In genomic region chr22:19606332-19607197, GRCh38 we compare ENCODE assay signal across 18 cellular contexts.
DNase-seq lines count a peak whose midpoint lies in the region; ATAC-seq and TF ChIP-seq lines count a peak whose summit lies in the region.
"Had no signal": no experiment of that assay in that cellular context is flagged by ENCODE, and none has a peak within 500 bp of the region (broad histone marks: within the 10 kb centered on the region; RNA-seq: fewer than 3 reads in every experiment).

No MANE protein-coding gene starts in this region.

- no peaks in the 10 kb centered on the region for H3K9me3 ChIP-seq in CD8-positive, alpha-beta T cell (ENCODE audit: low read length)
- no peaks in the 10 kb centered on the region for H3K9me3 ChIP-seq in prostate gland
- H3K9me3 ChIP-seq in SJCRH30 (replicated peaks): no peaks in the 10 kb centered on the region
- H3K9me3 ChIP-seq: A549 had no signal

- POLR2A ChIA-PET in activated CD4-positive, alpha-beta T cell treated with anti-CD3 and anti-CD28 coated beads for 36 hours (lab: Charles Lee): no interaction called here
- POLR2A ChIA-PET in CD8-positive, alpha-beta T cell (lab: Charles Lee): interaction anchor here (1.3 kb wide), 1 partner anchor 9 kb away, joined by 3 read pairs; no protein-coding TSS in a partner anchor
- POLR2A ChIA-PET in MCF 10A (lab: Yijun Ruan, JAX): no interaction called here

- TSS peak; percentile 25 for BruUV-seq in MCF 10A (replicated peaks; lab: Mats Ljungman, UMichigan)

- H3K27ac ChIP-seq in CD8-positive, alpha-beta T cell (ENCODE audit: low read depth, low read length): no peak overlapping the region
- H3K27ac ChIP-seq in prostate gland: peak overlapping the region; percentile 89 to 97
- no peak overlapping the region for H3K27ac ChIP-seq in SJCRH30
- H3K27ac ChIP-seq: A549 had no signal

- no peak overlapping the region for H3K4me3 ChIP-seq in CD8-positive, alpha-beta T cell (ENCODE audit: low read depth, low read length)
- no peak overlapping the region for H3K4me3 ChIP-seq in prostate gland
- H3K4me3 ChIP-seq in SJCRH30: no peak overlapping the region
- H3K4me3 ChIP-seq: A549 had no signal

- intact Hi-C loops in activated CD4-positive, alpha-beta T cell treated with anti-CD3 and anti-CD28 coated beads for 36 hours (cut with DNase I, micrococcal nuclease): loop anchor here in 1 of 2 experiments (1.0 to 10.0 kb wide), 2 partner anchors 58 to 484 kb away; partner anchors contain the start of gene DGCR2
- intact Hi-C loops in CD8-positive, alpha-beta T cell (cut with DNase I, micrococcal nuclease): no loop called here
- intact Hi-C loops in MCF 10A (cut with micrococcal nuclease) (no loop called here), prostate gland (cut with DNase I) (no loop called here)
- intact Hi-C loops in activated T-helper 2 cell treated with anti-CD3 and anti-CD28 coated beads, Interferon-gamma antibody, Interleukin-2, Interleukin-4, amounts not matched to agents 10 μg/mL and 5 μg/mL and 100 μg/mL, durations not matched to agents 14 hours and 24 hours and 36 hours (cut with micrococcal nuclease): loop anchor here (1.0 kb wide), 1 partner anchor 30 kb away; no protein-coding TSS in a partner anchor

- peaks cover 70% of the 10 kb centered on the region for H3K4me1 Mint-ChIP-seq in activated CD4-positive, alpha-beta T cell treated with anti-CD3 and anti-CD28 coated beads for 36 hours
- peaks cover 51% of the 10 kb centered on the region for H3K4me1 Mint-ChIP-seq in CD8-positive, alpha-beta T cell (ENCODE audit: low read depth)
- peaks cover 13% of the 10 kb centered on the region for H3K4me1 Mint-ChIP-seq in MCF 10A (ENCODE audit: insufficient read depth, unreplicated experiment)
- peaks cover 40% of the 10 kb centered on the region for H3K4me1 Mint-ChIP-seq in activated T-helper 2 cell treated with anti-CD3 and anti-CD28 coated beads, Interferon-gamma antibody, Interleukin-2, Interleukin-4, amounts not matched to agents 10 μg/mL and 5 μg/mL and 100 μg/mL, durations not matched to agents 14 hours and 24 hours and 36 hours (ENCODE audit: low read depth)

- no peaks in the 10 kb centered on the region for H3K9me3 Mint-ChIP-seq in activated CD4-positive, alpha-beta T cell treated with anti-CD3 and anti-CD28 coated beads for 36 hours (ENCODE audit: low read depth)
- H3K9me3 Mint-ChIP-seq in CD8-positive, alpha-beta T cell: no peaks in the 10 kb centered on the region
- H3K9me3 Mint-ChIP-seq in MCF 10A (ENCODE audit: unreplicated experiment): peaks cover 3% of the 10 kb centered on the region
- no peaks in the 10 kb centered on the region for H3K9me3 Mint-ChIP-seq in activated T-helper 2 cell treated with anti-CD3 and anti-CD28 coated beads, Interferon-gamma antibody, Interleukin-2, Interleukin-4, amounts not matched to agents 10 μg/mL and 5 μg/mL and 100 μg/mL, durations not matched to agents 14 hours and 24 hours and 36 hours
- H3K9me3 Mint-ChIP-seq: effector memory CD8-positive, alpha-beta T cell; nephron progenitor cell; stimulated activated memory B cell treated with anti-CD40 and anti-IgM and Interleukin-4, amounts not matched to agents 10 μg/mL and 1 μg/mL and 100 μg/mL, for 72 hours had no signal

- peaks cover 50% of the 10 kb centered on the region for H3K4me1 ChIP-seq in CD8-positive, alpha-beta T cell (ENCODE audit: insufficient read depth, low read length)
- H3K4me1 ChIP-seq in prostate gland (replicated peaks) (peaks cover 26% of the 10 kb centered on the region), SJCRH30 (peaks cover 5% of the 10 kb centered on the region)
- H3K4me1 ChIP-seq: A549 had no signal

- no peaks in the 10 kb centered on the region for H3K36me3 Mint-ChIP-seq in activated CD4-positive, alpha-beta T cell treated with anti-CD3 and anti-CD28 coated beads for 36 hours (ENCODE audit: low read depth)
- H3K36me3 Mint-ChIP-seq in CD8-positive, alpha-beta T cell: no peaks in the 10 kb centered on the region
- peaks cover 6% of the 10 kb centered on the region for H3K36me3 Mint-ChIP-seq in MCF 10A (ENCODE audit: insufficient read depth, unreplicated experiment)
- no peaks in the 10 kb centered on the region for H3K36me3 Mint-ChIP-seq in activated T-helper 2 cell treated with anti-CD3 and anti-CD28 coated beads, Interferon-gamma antibody, Interleukin-2, Interleukin-4, amounts not matched to agents 10 μg/mL and 5 μg/mL and 100 μg/mL, durations not matched to agents 14 hours and 24 hours and 36 hours (ENCODE audit: low read depth)
- H3K36me3 Mint-ChIP-seq: stimulated activated memory B cell treated with anti-CD40 and anti-IgM and Interleukin-4, amounts not matched to agents 10 μg/mL and 1 μg/mL and 100 μg/mL, for 72 hours had no signal

- peaks cover under 1% of the 10 kb centered on the region for H3K27me3 Mint-ChIP-seq in activated CD4-positive, alpha-beta T cell treated with anti-CD3 and anti-CD28 coated beads for 36 hours
- peaks cover 2% of the 10 kb centered on the region for H3K27me3 Mint-ChIP-seq in CD8-positive, alpha-beta T cell (ENCODE audit: low read depth)
- H3K27me3 Mint-ChIP-seq in MCF 10A (ENCODE audit: insufficient read depth, unreplicated experiment): no peaks in the 10 kb centered on the region
- H3K27me3 Mint-ChIP-seq in activated T-helper 2 cell treated with anti-CD3 and anti-CD28 coated beads, Interferon-gamma antibody, Interleukin-2, Interleukin-4, amounts not matched to agents 10 μg/mL and 5 μg/mL and 100 μg/mL, durations not matched to agents 14 hours and 24 hours and 36 hours (ENCODE audit: low read depth): no peaks in the 10 kb centered on the region

- no peak for DNase-seq in activated CD4-positive, alpha-beta T cell treated with anti-CD3 and anti-CD28 coated beads for 36 hours
- DNase-seq in activated CD4-positive, alpha-beta T cell treated with anti-CD3 and anti-CD28 coated beads, Interleukin-2, amount 50 U/mL, for 48 hours: no peak
- no peak for DNase-seq in CD8-positive, alpha-beta T cell
- DNase-seq in MCF 10A (ENCODE audit: unreplicated experiment) (no peak), prostate gland (ENCODE audit: low spot score) (no peak), SJCRH30 (no peak)
- DNase-seq in activated T-helper 2 cell treated with anti-CD3 and anti-CD28 coated beads, Interferon-gamma antibody, Interleukin-2, Interleukin-4, amounts not matched to agents 10 μg/mL and 5 μg/mL and 100 μg/mL, durations not matched to agents 14 hours and 24 hours and 36 hours (ENCODE audit: low spot score): no peak
- DNase-seq in stimulated activated naive CD4-positive, alpha-beta T cell (lab: John Stamatoyannopoulos, UW): no peak
- DNase-seq: amygdala; effector memory CD8-positive, alpha-beta T cell; mesenchymal stem cell; NCI-H1417 treated with DMSO at 0.1 percent for 48 hours; NCI-H2227 treated with DMSO at 0.1 percent for 48 hours; nephron progenitor cell; NK-92 treated with Interleukin-12 subunit alpha and Interleukin-12 subunit beta, amount 100 ng/mL, for 24 hours; trophoblast cell had no signal

- no peaks in the 10 kb centered on the region for H3K36me3 ChIP-seq in CD8-positive, alpha-beta T cell (ENCODE audit: insufficient read depth, low read length)
- H3K36me3 ChIP-seq in prostate gland (no peaks in the 10 kb centered on the region), SJCRH30 (no peaks in the 10 kb centered on the region)

- no peak for TF ChIP-seq POLR2A in prostate gland (IDR thresholded peaks at IDR 0.05)

- H3K27ac Mint-ChIP-seq in activated CD4-positive, alpha-beta T cell treated with anti-CD3 and anti-CD28 coated beads for 36 hours: peak overlapping the region; percentile 82
- H3K27ac Mint-ChIP-seq in CD8-positive, alpha-beta T cell: peak overlapping the region; percentile 66
- peak overlapping the region; percentile 46 for H3K27ac Mint-ChIP-seq in MCF 10A (ENCODE audit: low read depth, unreplicated experiment)
- H3K27ac Mint-ChIP-seq in activated T-helper 2 cell treated with anti-CD3 and anti-CD28 coated beads, Interferon-gamma antibody, Interleukin-2, Interleukin-4, amounts not matched to agents 10 μg/mL and 5 μg/mL and 100 μg/mL, durations not matched to agents 14 hours and 24 hours and 36 hours: no peak overlapping the region
- H3K27ac Mint-ChIP-seq: effector memory CD8-positive, alpha-beta T cell; nephron progenitor cell; stimulated activated memory B cell treated with anti-CD40 and anti-IgM and Interleukin-4, amounts not matched to agents 10 μg/mL and 1 μg/mL and 100 μg/mL, for 72 hours had no signal

- no peak for TF ChIP-seq CTCF in CD8-positive, alpha-beta T cell (IDR thresholded peaks at IDR 0.05)
- TF ChIP-seq CTCF in MCF 10A (IDR thresholded peaks at IDR 0.05; ENCODE audit: unreplicated experiment) (no peak), prostate gland (IDR thresholded peaks at IDR 0.05) (no peak)

- peak overlapping the region; percentile 50 for H3K4me3 Mint-ChIP-seq in activated CD4-positive, alpha-beta T cell treated with anti-CD3 and anti-CD28 coated beads for 36 hours
- H3K4me3 Mint-ChIP-seq in CD8-positive, alpha-beta T cell: peak overlapping the region; percentile 5
- no peak overlapping the region for H3K4me3 Mint-ChIP-seq in MCF 10A (ENCODE audit: unreplicated experiment)
- H3K4me3 Mint-ChIP-seq in activated T-helper 2 cell treated with anti-CD3 and anti-CD28 coated beads, Interferon-gamma antibody, Interleukin-2, Interleukin-4, amounts not matched to agents 10 μg/mL and 5 μg/mL and 100 μg/mL, durations not matched to agents 14 hours and 24 hours and 36 hours (ENCODE audit: low read depth): no peak overlapping the region
- H3K4me3 Mint-ChIP-seq: effector memory CD8-positive, alpha-beta T cell; nephron progenitor cell; stimulated activated memory B cell treated with anti-CD40 and anti-IgM and Interleukin-4, amounts not matched to agents 10 μg/mL and 1 μg/mL and 100 μg/mL, for 72 hours had no signal

- WGBS in prostate gland: 80% methylated on average over 16 of the region's 16 CpGs

- CTCF ChIA-PET in activated CD4-positive, alpha-beta T cell treated with anti-CD3 and anti-CD28 coated beads for 36 hours (lab: Charles Lee): interaction anchor here (0.8 to 1.4 kb wide), 2 partner anchors 12 to 24 kb away, joined by 4 read pairs; no protein-coding TSS in a partner anchor
- CTCF ChIA-PET in CD8-positive, alpha-beta T cell (lab: Charles Lee): interaction anchor here (1.1 kb wide), 1 partner anchor 132 kb away, joined by 3 read pairs; no protein-coding TSS in a partner anchor
- CTCF ChIA-PET in MCF 10A (lab: Yijun Ruan, JAX): interaction anchor here (0.8 kb wide), 1 partner anchor 14 kb away, joined by 3 read pairs; no protein-coding TSS in a partner anchor

- ATAC-seq in activated CD4-positive, alpha-beta T cell treated with anti-CD3 and anti-CD28 coated beads for 36 hours: no peak
- no peak for ATAC-seq in CD8-positive, alpha-beta T cell
- ATAC-seq: A549; effector memory CD8-positive, alpha-beta T cell; stimulated activated memory B cell treated with anti-CD40 and anti-IgM and Interleukin-4, amounts not matched to agents 10 μg/mL and 1 μg/mL and 100 μg/mL, for 72 hours had no signal

- H3K27me3 ChIP-seq in CD8-positive, alpha-beta T cell (ENCODE audit: insufficient read depth, low read length): no peaks in the 10 kb centered on the region
- H3K27me3 ChIP-seq in prostate gland (replicated peaks; ENCODE audit: insufficient read depth) (no peaks in the 10 kb centered on the region), SJCRH30 (peaks cover 22% of the 10 kb centered on the region; the same call in 1 of the 2 replicates)

Comparison
In these comparisons a context has a peak if more than half of its experiments do, and no peak if none do; other contexts are left out.
1. H3K4me3 Mint-ChIP-seq: peak in activated CD4-positive, alpha-beta T cell treated with anti-CD3 and anti-CD28 coated beads for 36 hours (single experiment) and CD8-positive, alpha-beta T cell (single experiment); none in MCF 10A (single experiment) and activated T-helper 2 cell treated with anti-CD3 and anti-CD28 coated beads, Interferon-gamma antibody, Interleukin-2, Interleukin-4, amounts not matched to agents 10 μg/mL and 5 μg/mL and 100 μg/mL, durations not matched to agents 14 hours and 24 hours and 36 hours (single experiment).
2. H3K27ac ChIP-seq: peak in prostate gland (2 of 2); none in CD8-positive, alpha-beta T cell (single experiment) and SJCRH30 (single experiment).